13 cellular contexts compared by ENCODE assay signal in genomic region chr13:111068009-111068350, GRCh38. TPM values are rescaled to one million over a fixed set of nuclear protein-coding genes. Genes with fewer than 3 reads are reported as not detected.
DNase-seq lines count a peak whose midpoint lies in the region; ATAC-seq and TF ChIP-seq lines count a peak whose summit lies in the region.
"Had no signal": no experiment of that assay in that cellular context is flagged by ENCODE, and none has a peak within 500 bp of the region (broad histone marks: within the 10 kb centered on the region; RNA-seq: fewer than 3 reads in every experiment).

No MANE protein-coding gene starts in this region.

- intact Hi-C loops in left ventricle myocardium inferior (cut with micrococcal nuclease) = loop anchor here (10.0 kb wide), 1 partner anchor 147 kb away; no protein-coding TSS in a partner anchor
- intact Hi-C loops in right cardiac atrium (cut with DNase I) = loop anchor here in 3 of 4 donors (5.0 to 10.0 kb wide), 3 partner anchors 154 to 159 kb away; no protein-coding TSS in a partner anchor
- intact Hi-C loops in vagina (cut with DNase I) = loop anchor here (10.0 kb wide), 1 partner anchor 147 kb away; no protein-coding TSS in a partner anchor

- H3K9me3 Mint-ChIP-seq in activated naive CD8-positive, alpha-beta T cell treated with anti-CD3 and anti-CD28 coated beads, Interleukin-2, amount 50 U/mL, for 24 hours = peaks cover 18% of the 10 kb centered on the region
- peaks cover 12% of the 10 kb centered on the region for H3K9me3 Mint-ChIP-seq in memory B cell

- H3K9me3 ChIP-seq in left ventricle myocardium inferior (replicated peaks) = peaks cover 23% of the 10 kb centered on the region
- no peaks in the 10 kb centered on the region for H3K9me3 ChIP-seq in right cardiac atrium (ENCODE audit: control insufficient read depth, low read length)
- peaks cover 6% of the 10 kb centered on the region for H3K9me3 ChIP-seq in vagina
- H3K9me3 ChIP-seq: pancreas had no signal

- H3K27me3 ChIP-seq in left ventricle myocardium inferior (ENCODE audit: low read depth) (peaks cover 16% of the 10 kb centered on the region), right cardiac atrium (ENCODE audit: control insufficient read depth, insufficient read depth) (no peaks in the 10 kb centered on the region), vagina (no peaks in the 10 kb centered on the region)
- H3K27me3 ChIP-seq: adrenal gland, pancreas, upper lobe of left lung had no signal

- DNase-seq in left ventricle myocardium inferior (no peak), right cardiac atrium (no peak), memory B cell (ENCODE audit: low spot score in 2 of 2) (no peak), vagina (ENCODE audit: extremely low spot score in 2 of 2) (no peak), A172 (ENCODE audit: low spot score) (no peak), cerebellar nuclear complex (lab: John Stamatoyannopoulos, UW) (no peak)
- DNase-seq in activated naive CD8-positive, alpha-beta T cell treated with anti-CD3 and anti-CD28 coated beads, Interleukin-2, amount 50 U/mL, for 24 hours = no peak

- peak overlapping the region; percentile 71 for H3K4me3 Mint-ChIP-seq in activated naive CD8-positive, alpha-beta T cell treated with anti-CD3 and anti-CD28 coated beads, Interleukin-2, amount 50 U/mL, for 24 hours
- H3K4me3 Mint-ChIP-seq in memory B cell = peak overlapping the region; percentile 82

- WGBS in right cardiac atrium = 13% methylated on average over 2 of the region's 2 CpGs

- peaks cover 6% of the 10 kb centered on the region for H3K36me3 Mint-ChIP-seq in activated naive CD8-positive, alpha-beta T cell treated with anti-CD3 and anti-CD28 coated beads, Interleukin-2, amount 50 U/mL, for 24 hours (ENCODE audit: low read depth)
- H3K36me3 Mint-ChIP-seq in memory B cell = peaks cover 10% of the 10 kb centered on the region

- H3K27ac ChIP-seq in left ventricle myocardium inferior (replicated peaks) = no peak overlapping the region
- H3K27ac ChIP-seq in right cardiac atrium (ENCODE audit: low read length) = no peak overlapping the region
- H3K27ac ChIP-seq in vagina = no peak overlapping the region
- H3K27ac ChIP-seq: BLaER1, epithelial cell of prostate had no signal

- H3K36me3 ChIP-seq in left ventricle myocardium inferior = no peaks in the 10 kb centered on the region
- no peaks in the 10 kb centered on the region for H3K36me3 ChIP-seq in vagina
- H3K36me3 ChIP-seq: adrenal gland, BLaER1, pancreas, upper lobe of left lung had no signal

- peaks cover 41% of the 10 kb centered on the region for H3K27me3 Mint-ChIP-seq in activated naive CD8-positive, alpha-beta T cell treated with anti-CD3 and anti-CD28 coated beads, Interleukin-2, amount 50 U/mL, for 24 hours
- peaks cover 16% of the 10 kb centered on the region for H3K27me3 Mint-ChIP-seq in memory B cell

- H3K4me1 Mint-ChIP-seq in activated naive CD8-positive, alpha-beta T cell treated with anti-CD3 and anti-CD28 coated beads, Interleukin-2, amount 50 U/mL, for 24 hours = peaks cover 5% of the 10 kb centered on the region
- peaks cover 13% of the 10 kb centered on the region for H3K4me1 Mint-ChIP-seq in memory B cell

- TF ChIP-seq POLR2A in vagina (IDR thresholded peaks at IDR 0.05) = no peak

- TF ChIP-seq CTCF in left ventricle myocardium inferior (IDR thresholded peaks at IDR 0.05; ENCODE audit: borderline replicate concordance) = peak; percentile 4
- no peak for TF ChIP-seq CTCF in vagina (IDR thresholded peaks at IDR 0.05)

- ATAC-seq in right cardiac atrium (no peak), memory B cell (ENCODE audit: low read depth) (no peak), HG03439 (IDR thresholded peaks at IDR 0.05; ENCODE audit: unreplicated experiment) (no peak)
- ATAC-seq in activated naive CD8-positive, alpha-beta T cell treated with anti-CD3 and anti-CD28 coated beads, Interleukin-2, amount 50 U/mL, for 24 hours = no peak

- H3K4me3 ChIP-seq in left ventricle myocardium inferior (peak overlapping the region; percentile 81), right cardiac atrium (ENCODE audit: low read length) (no peak overlapping the region), vagina (peak overlapping the region; percentile 50 to 53)

- H3K27ac Mint-ChIP-seq in activated naive CD8-positive, alpha-beta T cell treated with anti-CD3 and anti-CD28 coated beads, Interleukin-2, amount 50 U/mL, for 24 hours = peak overlapping the region; percentile 25
- H3K27ac Mint-ChIP-seq in memory B cell = no peak overlapping the region

- peaks cover 12% of the 10 kb centered on the region for H3K4me1 ChIP-seq in left ventricle myocardium inferior
- no peaks in the 10 kb centered on the region for H3K4me1 ChIP-seq in right cardiac atrium (ENCODE audit: control insufficient read depth, insufficient read depth, low read length)
- H3K4me1 ChIP-seq in vagina = no peaks in the 10 kb centered on the region
- H3K4me1 ChIP-seq: pancreas had no signal

RNA-seq across cellular contexts. Expression of gene ARHGEF7, which starts 47.1 kb away (rescaled TPM):
- total RNA-seq in left ventricle myocardium inferior (35.9 TPM), right cardiac atrium (10 to 100 TPM; 34.9 to 43.9 (median 38.6) TPM), vagina (57.5 TPM)
- polyA plus RNA-seq in right cardiac atrium = 21.3 TPM
- total RNA-seq in A172 (2014; rRNA removed; shearing (Covaris generic)) = 18.7 and 26.9 TPM in 2 replicates
